Comparison of ENCODE assay signal across 9 cellular contexts in genomic region chr2:55010915-55011314, GRCh38. TPM values are rescaled to one million over a fixed set of nuclear protein-coding genes. Genes with fewer than 3 reads are reported as not detected.
DNase-seq lines count a peak whose midpoint lies in the region; ATAC-seq and TF ChIP-seq lines count a peak whose summit lies in the region.
"Had no signal": no experiment of that assay in that cellular context is flagged by ENCODE, and none has a peak within 500 bp of the region (broad histone marks: within the 10 kb centered on the region; RNA-seq: fewer than 3 reads in every experiment).

No MANE protein-coding gene starts in this region.

- peak overlapping the region; percentile 71 to 88 (median 84) for H3K27ac Mint-ChIP-seq in naive B cell

- H3K4me1 Mint-ChIP-seq in naive B cell, result peaks cover 37 to 64% (median 54%) of the 10 kb centered on the region in 3 donors

- H3K9me2 ChIP-seq in MM.1S (replicated peaks; ENCODE audit: insufficient read depth, low read length), result no peaks in the 10 kb centered on the region

- ATAC-seq in naive B cell (ENCODE audit: low read depth in 2 of 2) (no peak), HG03045 (IDR thresholded peaks at IDR 0.05; ENCODE audit: unreplicated experiment) (no peak)

- H3F3A ChIP-seq in MM.1S (ENCODE audit: insufficient read depth, low read length), result peaks cover 44% of the 10 kb centered on the region

- H3K4me2 ChIP-seq in BLaER1 treated with 17β-estradiol and CSF1 and Interleukin-3, amounts not matched to agents 10 nM and 100 nM, result peak overlapping the region; percentile 65 to 93 (median 82)
- peak overlapping the region; percentile 72 for H3K4me2 ChIP-seq in MM.1S (ENCODE audit: low read depth, low read length)

- TF ChIP-seq CTCF in MM.1S (IDR thresholded peaks at IDR 0.05; ENCODE audit: low read length), result no peak
- no peak for TF ChIP-seq CTCF in choroid plexus epithelial cell (conservative IDR thresholded peaks at IDR 0.05; ENCODE audit: low read depth, low read length)

- H3K36me3 Mint-ChIP-seq in naive B cell, result no peaks in the 10 kb centered on the region

- H3K36me3 ChIP-seq in BLaER1 treated with 17β-estradiol and CSF1 and Interleukin-3, amounts not matched to agents 10 nM and 100 nM, result peaks cover 0 to 10% (median 6%) of the 10 kb centered on the region in 11 experiments; a peak in 10 of 22 replicates
- no peaks in the 10 kb centered on the region for H3K36me3 ChIP-seq in MM.1S (replicated peaks; ENCODE audit: insufficient read depth, low read length)

- H2AFZ ChIP-seq in MM.1S (ENCODE audit: low read length), result 0 out of 2 replicates have a peak overlapping the region, but pooled peaks have one; percentile 51

- H3K79me2 ChIP-seq in MM.1S (ENCODE audit: low read length), result peaks cover 92% of the 10 kb centered on the region

- no peaks in the 10 kb centered on the region for H3K27me3 Mint-ChIP-seq in naive B cell
- H3K27me3 Mint-ChIP-seq: activated naive CD4-positive, alpha-beta T cell treated with anti-CD3 and anti-CD28 coated beads, Interleukin-2, amount 50 U/mL, for 24 hours had no signal

- DNase-seq in MM.1S (peak; percentile 14), choroid plexus epithelial cell (ENCODE audit: low read depth) (peak; percentile 47), naive B cell (no peak), NCI-H1417 treated with DMSO at 0.1 percent for 48 hours (lab: John Stamatoyannopoulos, UW) (no peak), SHP77 (lab: John Stamatoyannopoulos, UW) (no peak), NCI-H128 (lab: John Stamatoyannopoulos, UW; ENCODE audit: unreplicated experiment) (no peak)

- H3K9me3 ChIP-seq in BLaER1 treated with 17β-estradiol and CSF1 and Interleukin-3, amounts not matched to agents 10 nM and 100 nM (replicated peaks in 1 of 11), result peaks cover 0 to 7% (median 3%) of the 10 kb centered on the region in 11 experiments; a peak in 6 of 22 replicates
- no peaks in the 10 kb centered on the region for H3K9me3 ChIP-seq in MM.1S (replicated peaks; ENCODE audit: insufficient read depth, low read length)

- H3K4me3 ChIP-seq in BLaER1 treated with 17β-estradiol and CSF1 and Interleukin-3, amounts not matched to agents 10 nM and 100 nM, result peak overlapping the region in 2 of 10 experiments; percentile 5 to 44; a peak in 1 of 20 replicates
- H3K4me3 ChIP-seq in MM.1S (ENCODE audit: low read length), result peak overlapping the region; percentile 71; the same call in 1 of the 2 replicates
- no peak overlapping the region for H3K4me3 ChIP-seq in choroid plexus epithelial cell (ENCODE audit: low read depth, low read length)

- peaks cover 59 to 99% (median 70%) of the 10 kb centered on the region in 10 experiments for H3K4me1 ChIP-seq in BLaER1 treated with 17β-estradiol and CSF1 and Interleukin-3, amounts not matched to agents 10 nM and 100 nM
- H3K4me1 ChIP-seq in MM.1S (ENCODE audit: low read length), result peaks cover 40% of the 10 kb centered on the region

- peak overlapping the region in 9 of 11 experiments; percentile 3 to 69 (median 40); a peak in 10 of 22 replicates for H3K9ac ChIP-seq in BLaER1 treated with 17β-estradiol and CSF1 and Interleukin-3, amounts not matched to agents 10 nM and 100 nM
- H3K9ac ChIP-seq in MM.1S (ENCODE audit: low read length), result peak overlapping the region; percentile 58; the same call in 1 of the 2 replicates

- no peaks in the 10 kb centered on the region for H3K9me3 Mint-ChIP-seq in naive B cell
- H3K9me3 Mint-ChIP-seq: activated naive CD4-positive, alpha-beta T cell treated with anti-CD3 and anti-CD28 coated beads, Interleukin-2, amount 50 U/mL, for 24 hours had no signal

- H4K20me1 ChIP-seq in BLaER1 treated with 17β-estradiol and CSF1 and Interleukin-3, amounts not matched to agents 10 nM and 100 nM, result peaks cover 78 to 100% (median 92%) of the 10 kb centered on the region in 11 experiments
- no peaks in the 10 kb centered on the region for H4K20me1 ChIP-seq in MM.1S (ENCODE audit: insufficient read depth, low read length)

- peak overlapping the region; percentile 9 to 90 (median 63) for H3K4me3 Mint-ChIP-seq in naive B cell

- H3K27ac ChIP-seq in BLaER1 treated with 17β-estradiol and CSF1 and Interleukin-3, amounts not matched to agents 10 nM and 100 nM, result peak overlapping the region in 9 of 11 experiments; percentile 41 to 60 (median 54); a peak in 18 of 22 replicates
- peak overlapping the region; percentile 83 for H3K27ac ChIP-seq in MM.1S (ENCODE audit: low read length)

- no peaks in the 10 kb centered on the region for H3K27me3 ChIP-seq in BLaER1 treated with 17β-estradiol and CSF1 and Interleukin-3, amounts not matched to agents 10 nM and 100 nM
- no peaks in the 10 kb centered on the region for H3K27me3 ChIP-seq in MM.1S (replicated peaks; ENCODE audit: insufficient read depth, low read length)

RNA-seq across cellular contexts. Expression of gene RTN4, which starts 39.3 kb away (rescaled TPM):
- polyA plus RNA-seq in naive B cell (ENCODE audit: low read depth in 6 of 6), result 10 to 100 TPM; 41.3 to 57.8 (median 53.0) TPM

Comparison
In these comparisons a context has a peak if more than half of its experiments do, and no peak if none do; other contexts are left out.
1. DNase-seq: peak in MM.1S (single experiment) and choroid plexus epithelial cell (single experiment); none in naive B cell (single experiment), NCI-H1417 treated with DMSO at 0.1 percent for 48 hours (single experiment), SHP77 (0 of 2) and NCI-H128 (single experiment).